In genomic region chr3:108099679-108100428, GRCh38 we compare ENCODE assay signal across 8 cellular contexts. TPM values are rescaled to one million over a fixed set of nuclear protein-coding genes. Genes with fewer than 3 reads are reported as not detected.
DNase-seq lines count a peak whose midpoint lies in the region; ATAC-seq and TF ChIP-seq lines count a peak whose summit lies in the region.

No MANE protein-coding gene starts in this region.

- peak overlapping the region; percentile 35; the same call in 1 of the 2 replicates for H3K9ac ChIP-seq in OCI-LY3 (ENCODE audit: low read length)

- H3K27ac Mint-ChIP-seq in naive thymus-derived CD8-positive, alpha-beta T cell: peak overlapping the region; percentile 32 to 93 (median 82)

- peak; percentile 22 for ATAC-seq in HG02642 (IDR thresholded peaks at IDR 0.05; ENCODE audit: poor library complexity, unreplicated experiment)
- ATAC-seq in naive thymus-derived CD8-positive, alpha-beta T cell: peak; percentile 28 to 57
- no peak for ATAC-seq in GM18861 (IDR thresholded peaks at IDR 0.05; ENCODE audit: unreplicated experiment)

- peak overlapping the region; percentile 4 to 74 (median 30) for H3K4me3 Mint-ChIP-seq in naive thymus-derived CD8-positive, alpha-beta T cell

- no peak for TF ChIP-seq CTCF in OCI-LY3 (IDR thresholded peaks at IDR 0.05; ENCODE audit: low read depth, low read length)

- no peaks in the 10 kb centered on the region for H3K36me3 ChIP-seq in OCI-LY3 (replicated peaks; ENCODE audit: low read depth, low read length)

- no peaks in the 10 kb centered on the region for H3K9me3 ChIP-seq in OCI-LY3 (ENCODE audit: insufficient read depth, low read length)

- peaks cover 34% of the 10 kb centered on the region for H3K27me3 ChIP-seq in OCI-LY3 (ENCODE audit: low read depth, low read length)

- H3K79me2 ChIP-seq in OCI-LY3 (ENCODE audit: low read length): no peaks in the 10 kb centered on the region

- peak; percentile 8 to 47 for DNase-seq in NCI-H524 (lab: John Stamatoyannopoulos, UW)
- DNase-seq in NCI-H524 treated with DMSO at 0.1 percent for 48 hours (lab: John Stamatoyannopoulos, UW): no peak
- DNase-seq in naive thymus-derived CD8-positive, alpha-beta T cell: peak in 8 of 10 donors; percentile 10 to 66 (median 34)
- no peak for DNase-seq in GOT3 (lab: John Stamatoyannopoulos, UW)
- no peak for DNase-seq in substantia nigra (lab: John Stamatoyannopoulos, UW)

- peaks cover 0 to 2% (median 0%) of the 10 kb centered on the region in 9 donors for H3K9me3 Mint-ChIP-seq in naive thymus-derived CD8-positive, alpha-beta T cell

- peaks cover 40% of the 10 kb centered on the region for H3K4me1 ChIP-seq in OCI-LY3 (ENCODE audit: low read length)

- no peaks in the 10 kb centered on the region for H3K36me3 Mint-ChIP-seq in naive thymus-derived CD8-positive, alpha-beta T cell

- H3K4me3 ChIP-seq in OCI-LY3 (ENCODE audit: low read length): peak overlapping the region; percentile 36

- H4K20me1 ChIP-seq in OCI-LY3 (ENCODE audit: insufficient read depth, low read length): no peaks in the 10 kb centered on the region

- no peaks in the 10 kb centered on the region for H3K27me3 Mint-ChIP-seq in naive thymus-derived CD8-positive, alpha-beta T cell

- H3K4me1 Mint-ChIP-seq in naive thymus-derived CD8-positive, alpha-beta T cell: peaks cover 38 to 79% (median 73%) of the 10 kb centered on the region in 4 donors

- H3K4me2 ChIP-seq in OCI-LY3 (ENCODE audit: low read length): peak overlapping the region; percentile 71

- H3K27ac ChIP-seq in OCI-LY3 (ENCODE audit: low read length) (peak overlapping the region; percentile 74), substantia nigra (ENCODE audit: low read depth, low read length, poor library complexity, severe bottlenecking) (no peak overlapping the region)

- POLR2A ChIA-PET in naive thymus-derived CD8-positive, alpha-beta T cell (lab: Charles Lee): interaction anchor here (0.6 to 2.6 kb wide), 5 partner anchors 8 to 27 kb away, joined by 4 to 8 read pairs (median 5); no protein-coding TSS in a partner anchor

- H2AFZ ChIP-seq in OCI-LY3 (ENCODE audit: low read depth, low read length): no peak overlapping the region

RNA-seq across cellular contexts. Expression of gene CD47, which starts 9.0 kb away (rescaled TPM):
- total RNA-seq in naive thymus-derived CD8-positive, alpha-beta T cell: 100 to 1,000 TPM; 187 to 192 TPM
- polyA plus RNA-seq in naive thymus-derived CD8-positive, alpha-beta T cell: 100 to 1,000 TPM; 127 to 164 (median 135) TPM

Comparison
In these comparisons a context has a peak if more than half of its experiments do, and no peak if none do; other contexts are left out.
1. DNase-seq: peak in NCI-H524 (2 of 2) and naive thymus-derived CD8-positive, alpha-beta T cell (8 of 10); none in NCI-H524 treated with DMSO at 0.1 percent for 48 hours (single experiment), GOT3 (single experiment) and substantia nigra (0 of 49).